ENCODE assay signal across 11 cellular contexts in the genomic region with DNA sequence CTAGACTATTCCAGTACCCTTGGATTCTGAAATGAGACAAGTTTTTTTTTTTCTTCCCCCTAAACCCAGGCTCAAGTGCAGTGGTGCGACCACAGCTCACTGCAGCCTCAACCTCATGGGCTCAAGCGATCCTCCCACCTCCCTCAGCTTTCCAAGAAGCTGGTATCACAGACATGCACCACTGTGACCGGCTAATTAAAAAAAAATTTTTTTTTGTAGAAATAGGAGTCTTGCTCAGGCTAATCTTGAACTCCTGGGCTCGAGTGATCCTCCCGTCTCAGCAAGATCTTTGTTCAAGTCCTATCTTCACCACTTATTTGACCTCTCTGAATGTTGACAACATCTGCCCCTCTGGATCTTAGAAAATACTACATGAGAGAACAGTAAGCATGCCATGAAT.
"Had no signal": no experiment of that assay in that cellular context is flagged by ENCODE, and none has a peak within 500 bp of the region (broad histone marks: within the 10 kb centered on the region; RNA-seq: fewer than 3 reads in every experiment).

No MANE protein-coding gene starts in this region.

- DNase-seq: activated CD4-positive, alpha-beta memory T cell treated with anti-CD3 and anti-CD28 coated beads for 36 hours; activated CD4-positive, alpha-beta T cell treated with anti-CD3 and anti-CD28 coated beads for 1 hour; dorsolateral prefrontal cortex; retina; stimulated activated CD4-positive, alpha-beta T cell treated with anti-CD3 and anti-CD28 coated beads, Interleukin-2, amount 100 ng/mL, for 48 hours; stimulated activated naive CD4-positive, alpha-beta T cell treated with Interleukin-2 at 50 U/mL for 16 hours; T1000; upper lobe of left lung had no signal

- H3K4me3 Mint-ChIP-seq: activated CD4-positive, alpha-beta memory T cell treated with anti-CD3 and anti-CD28 coated beads for 36 hours had no signal

- H3K9me3 Mint-ChIP-seq: activated CD4-positive, alpha-beta memory T cell treated with anti-CD3 and anti-CD28 coated beads for 36 hours had no signal

- H3K27ac ChIP-seq: parathyroid adenoma, suprapubic skin, VCaP had no signal

- H3K27me3 Mint-ChIP-seq: activated CD4-positive, alpha-beta memory T cell treated with anti-CD3 and anti-CD28 coated beads for 36 hours had no signal

- H3K27ac Mint-ChIP-seq: activated CD4-positive, alpha-beta memory T cell treated with anti-CD3 and anti-CD28 coated beads for 36 hours had no signal
